1 cellular context compared by ENCODE assay signal in genomic region chr20:38794057-38794456, GRCh38. TPM values are rescaled to one million over a fixed set of nuclear protein-coding genes. Genes with fewer than 3 reads are reported as not detected.
"Had no signal": no experiment of that assay in that cellular context is flagged by ENCODE, and none has a peak within 500 bp of the region (broad histone marks: within the 10 kb centered on the region; RNA-seq: fewer than 3 reads in every experiment).

No MANE protein-coding gene starts in this region.

RNA-seq across cellular contexts. Expression of gene PPP1R16B, which starts 11.4 kb away (rescaled TPM):
- total RNA-seq: G401 had no signal
